1 cellular context compared by ENCODE assay signal in the genomic region with DNA sequence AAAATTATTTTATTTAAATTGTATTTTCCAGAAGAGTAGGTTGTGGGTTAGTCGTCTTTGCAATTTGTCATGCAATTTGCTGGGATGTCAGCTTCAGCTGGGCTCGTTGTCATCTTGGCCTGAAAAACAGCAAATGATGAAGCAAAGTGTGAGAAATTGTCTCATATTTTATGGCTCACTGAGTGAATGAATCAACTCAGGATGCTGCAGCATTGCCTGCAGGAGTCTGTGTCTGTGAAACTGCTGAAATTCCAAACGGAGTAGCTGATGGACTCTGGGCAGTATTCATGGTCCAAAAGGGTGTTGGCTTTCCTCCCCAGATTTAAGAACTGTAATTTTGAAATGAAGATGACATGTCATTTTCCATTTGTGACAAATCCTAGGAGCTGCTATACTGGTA.
TF ChIP-seq lines count a peak whose summit lies in the region.

No MANE protein-coding gene starts in this region.

TF ChIP-seq in SK-N-SH, 30 proteins besides CTCF, POLR2A, EP300 and RAD21 (continued from another document):
- TF ChIP-seq, protein P1, sequence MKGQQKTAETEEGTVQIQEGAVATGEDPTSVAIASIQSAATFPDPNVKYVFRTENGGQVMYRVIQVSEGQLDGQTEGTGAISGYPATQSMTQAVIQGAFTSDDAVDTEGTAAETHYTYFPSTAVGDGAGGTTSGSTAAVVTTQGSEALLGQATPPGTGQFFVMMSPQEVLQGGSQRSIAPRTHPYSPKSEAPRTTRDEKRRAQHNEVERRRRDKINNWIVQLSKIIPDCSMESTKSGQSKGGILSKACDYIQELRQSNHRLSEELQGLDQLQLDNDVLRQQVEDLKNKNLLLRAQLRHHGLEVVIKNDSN (IDR thresholded peaks at IDR 0.05; ENCODE audit: borderline replicate concordance, low read depth): no peak
- TF ChIP-seq, protein P2, sequence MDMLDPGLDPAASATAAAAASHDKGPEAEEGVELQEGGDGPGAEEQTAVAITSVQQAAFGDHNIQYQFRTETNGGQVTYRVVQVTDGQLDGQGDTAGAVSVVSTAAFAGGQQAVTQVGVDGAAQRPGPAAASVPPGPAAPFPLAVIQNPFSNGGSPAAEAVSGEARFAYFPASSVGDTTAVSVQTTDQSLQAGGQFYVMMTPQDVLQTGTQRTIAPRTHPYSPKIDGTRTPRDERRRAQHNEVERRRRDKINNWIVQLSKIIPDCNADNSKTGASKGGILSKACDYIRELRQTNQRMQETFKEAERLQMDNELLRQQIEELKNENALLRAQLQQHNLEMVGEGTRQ (IDR thresholded peaks at IDR 0.05; ENCODE audit: borderline replicate concordance, low read depth, low read length): no peak
- TF ChIP-seq, protein P3, sequence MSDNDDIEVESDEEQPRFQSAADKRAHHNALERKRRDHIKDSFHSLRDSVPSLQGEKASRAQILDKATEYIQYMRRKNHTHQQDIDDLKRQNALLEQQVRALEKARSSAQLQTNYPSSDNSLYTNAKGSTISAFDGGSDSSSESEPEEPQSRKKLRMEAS (IDR thresholded peaks at IDR 0.05; ENCODE audit: low read depth): no peak
- TF ChIP-seq RXRA (IDR thresholded peaks at IDR 0.05; ENCODE audit: borderline replicate concordance, low read depth): no peak
- TF ChIP-seq FOXM1 (IDR thresholded peaks at IDR 0.05; ENCODE audit: low read depth): no peak
- no peak for TF ChIP-seq RCOR1 (IDR thresholded peaks at IDR 0.05; ENCODE audit: low read length)
- TF ChIP-seq GATA2 (CRISPR knock-in tag; IDR thresholded peaks at IDR 0.05): no peak
- TF ChIP-seq CHD2 (IDR thresholded peaks at IDR 0.05; ENCODE audit: low read length, partially characterized antibody): no peak
